Comparison of ENCODE assay signal across 8 cellular contexts in the genomic region with DNA sequence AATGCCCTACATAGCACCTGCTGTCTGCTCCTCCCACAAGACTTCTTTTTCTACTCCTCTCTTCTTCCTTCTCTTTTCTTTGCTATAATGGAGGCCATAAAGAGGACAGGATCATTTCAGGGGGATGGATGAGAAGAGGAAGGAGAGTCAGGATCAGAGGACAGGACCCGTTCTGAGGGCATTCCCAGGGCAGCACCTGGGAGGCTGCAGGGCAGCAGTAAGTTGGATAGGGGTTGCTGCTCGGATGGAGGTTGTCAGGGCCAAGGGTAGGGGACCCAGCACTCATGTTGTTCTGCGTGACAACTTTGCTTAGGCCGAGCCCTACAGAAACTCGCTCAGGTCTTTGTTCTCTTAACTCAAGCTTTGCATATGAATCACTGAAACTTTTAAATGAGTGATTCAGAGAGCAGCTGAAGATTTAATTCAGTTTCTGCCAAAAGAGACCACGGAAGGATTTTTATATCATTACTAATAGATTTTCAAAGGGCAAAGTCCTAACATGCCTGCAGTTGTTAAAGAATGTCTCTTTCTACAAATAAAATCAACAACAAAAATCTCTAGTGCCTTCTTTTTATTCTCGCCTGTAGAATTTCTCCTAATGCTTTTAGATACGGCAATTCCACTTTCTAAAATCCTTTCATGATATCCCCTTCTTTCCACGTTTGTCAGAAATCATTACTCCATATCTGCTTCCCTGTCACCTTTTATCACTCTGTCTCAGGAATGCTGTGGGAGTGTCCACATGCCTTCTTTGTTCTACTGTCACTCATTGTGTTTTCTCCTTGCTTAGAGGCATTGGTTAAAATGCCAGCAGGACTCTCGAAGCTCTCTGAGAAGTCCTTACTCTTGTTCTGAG. TPM values are rescaled to one million over a fixed set of nuclear protein-coding genes. Genes with fewer than 3 reads are reported as not detected.
DNase-seq lines count a peak whose midpoint lies in the region; ATAC-seq, FAIRE-seq and TF ChIP-seq lines count a peak whose summit lies in the region.

No MANE protein-coding gene starts in this region.

- in situ Hi-C loops in HAP-1 (cut with MboI; ENCODE audit: low sequenced_read_pairs) = no loop called here

- no peak for TF ChIP-seq CTCF in fibroblast of the aortic adventitia (IDR thresholded peaks at IDR 0.05; ENCODE audit: insufficient read depth, low read length)

- peak overlapping the region; percentile 1 to 18 for H3K4me3 Mint-ChIP-seq in stimulated activated naive CD8-positive, alpha-beta T cell treated with anti-CD3 and anti-CD28 coated beads, Interleukin-15, amount 100 ng/mL, for 72 hours
- no peak overlapping the region for H3K4me3 Mint-ChIP-seq in activated T-helper 1 cell treated with anti-CD3 and anti-CD28 coated beads, Interleukin-12 subunit alpha, Interleukin-12 subunit beta, Interleukin-2, Interleukin-4 antibody, amounts not matched to agents 30 ng/mL and 10 ng/mL and 1 ng/mL, durations not matched to agents 14 hours and 24 hours and 36 hours
- H3K4me3 Mint-ChIP-seq in T-cell = no peak overlapping the region

- H3K4me1 Mint-ChIP-seq in stimulated activated naive CD8-positive, alpha-beta T cell treated with anti-CD3 and anti-CD28 coated beads, Interleukin-15, amount 100 ng/mL, for 72 hours = peaks cover 17% of the 10 kb centered on the region
- H3K4me1 Mint-ChIP-seq in activated T-helper 1 cell treated with anti-CD3 and anti-CD28 coated beads, Interleukin-12 subunit alpha, Interleukin-12 subunit beta, Interleukin-2, Interleukin-4 antibody, amounts not matched to agents 30 ng/mL and 10 ng/mL and 1 ng/mL, durations not matched to agents 14 hours and 24 hours and 36 hours (ENCODE audit: low read depth) = peaks cover 15% of the 10 kb centered on the region
- no peaks in the 10 kb centered on the region for H3K4me1 Mint-ChIP-seq in T-cell

- no peaks in the 10 kb centered on the region for H3K9me3 ChIP-seq in HAP-1

- H3K27me3 Mint-ChIP-seq in stimulated activated naive CD8-positive, alpha-beta T cell treated with anti-CD3 and anti-CD28 coated beads, Interleukin-15, amount 100 ng/mL, for 72 hours = peaks cover 24% of the 10 kb centered on the region
- H3K27me3 Mint-ChIP-seq in activated T-helper 1 cell treated with anti-CD3 and anti-CD28 coated beads, Interleukin-12 subunit alpha, Interleukin-12 subunit beta, Interleukin-2, Interleukin-4 antibody, amounts not matched to agents 30 ng/mL and 10 ng/mL and 1 ng/mL, durations not matched to agents 14 hours and 24 hours and 36 hours (ENCODE audit: insufficient read depth) = peaks cover 1% of the 10 kb centered on the region
- peaks cover 4 to 6% of the 10 kb centered on the region in 2 donors for H3K27me3 Mint-ChIP-seq in T-cell

- FAIRE-seq in GM18507 (lab: Jason Lieb, UNC) = peak; percentile 42

- intact Hi-C loops in cardiac septum (cut with DNase I) = no loop called here
- intact Hi-C loops in activated T-helper 1 cell treated with anti-CD3 and anti-CD28 coated beads, Interleukin-12 subunit alpha, Interleukin-12 subunit beta, Interleukin-2, Interleukin-4 antibody, amounts not matched to agents 30 ng/mL and 10 ng/mL and 1 ng/mL, durations not matched to agents 14 hours and 24 hours and 36 hours (cut with micrococcal nuclease) = loop anchor here (1.0 to 2.0 kb wide), 3 partner anchors 10 to 24 kb away; no protein-coding TSS in a partner anchor

- POLR2A ChIA-PET in T-cell (lab: Charles Lee) = no interaction called here

- DNase-seq in GM18507 (ENCODE audit: extremely low spot score, insufficient read length, low read depth) (no peak), HAP-1 (ENCODE audit: low spot score in 2 of 2) (peak; percentile 81 to 95), NCI-H226 (peak; percentile 71), fibroblast of the aortic adventitia (ENCODE audit: low read depth) (peak; percentile 93), cardiac septum (ENCODE audit: low spot score) (no peak), T-cell (no peak)
- DNase-seq in stimulated activated naive CD8-positive, alpha-beta T cell treated with anti-CD3 and anti-CD28 coated beads, Interleukin-15, amount 100 ng/mL, for 72 hours = peak; percentile 30 to 38
- no peak for DNase-seq in activated T-helper 1 cell treated with anti-CD3 and anti-CD28 coated beads, Interleukin-12 subunit alpha, Interleukin-12 subunit beta, Interleukin-2, Interleukin-4 antibody, amounts not matched to agents 30 ng/mL and 10 ng/mL and 1 ng/mL, durations not matched to agents 14 hours and 24 hours and 36 hours (ENCODE audit: low spot score)

- no peak overlapping the region for H3K4me3 ChIP-seq in HAP-1
- no peak overlapping the region for H3K4me3 ChIP-seq in fibroblast of the aortic adventitia (ENCODE audit: low read depth, low read length)

- no peaks in the 10 kb centered on the region for H3K36me3 ChIP-seq in HAP-1 (replicated peaks)

- CTCF ChIA-PET in T-cell (lab: Charles Lee) = no interaction called here

- no peaks in the 10 kb centered on the region for H3K27me3 ChIP-seq in HAP-1 (ENCODE audit: low read depth)

- no peaks in the 10 kb centered on the region for H3K36me3 Mint-ChIP-seq in activated T-helper 1 cell treated with anti-CD3 and anti-CD28 coated beads, Interleukin-12 subunit alpha, Interleukin-12 subunit beta, Interleukin-2, Interleukin-4 antibody, amounts not matched to agents 30 ng/mL and 10 ng/mL and 1 ng/mL, durations not matched to agents 14 hours and 24 hours and 36 hours (ENCODE audit: low read depth)
- H3K36me3 Mint-ChIP-seq in T-cell = no peaks in the 10 kb centered on the region

- H3K4me1 ChIP-seq in HAP-1 = peaks cover 29% of the 10 kb centered on the region

- H3K27ac Mint-ChIP-seq in stimulated activated naive CD8-positive, alpha-beta T cell treated with anti-CD3 and anti-CD28 coated beads, Interleukin-15, amount 100 ng/mL, for 72 hours = peak overlapping the region in 1 of 2 donors; percentile 60
- H3K27ac Mint-ChIP-seq in activated T-helper 1 cell treated with anti-CD3 and anti-CD28 coated beads, Interleukin-12 subunit alpha, Interleukin-12 subunit beta, Interleukin-2, Interleukin-4 antibody, amounts not matched to agents 30 ng/mL and 10 ng/mL and 1 ng/mL, durations not matched to agents 14 hours and 24 hours and 36 hours = no peak overlapping the region
- no peak overlapping the region for H3K27ac Mint-ChIP-seq in T-cell

- no peaks in the 10 kb centered on the region for H3K9me3 Mint-ChIP-seq in stimulated activated naive CD8-positive, alpha-beta T cell treated with anti-CD3 and anti-CD28 coated beads, Interleukin-15, amount 100 ng/mL, for 72 hours
- H3K9me3 Mint-ChIP-seq in activated T-helper 1 cell treated with anti-CD3 and anti-CD28 coated beads, Interleukin-12 subunit alpha, Interleukin-12 subunit beta, Interleukin-2, Interleukin-4 antibody, amounts not matched to agents 30 ng/mL and 10 ng/mL and 1 ng/mL, durations not matched to agents 14 hours and 24 hours and 36 hours = no peaks in the 10 kb centered on the region
- no peaks in the 10 kb centered on the region for H3K9me3 Mint-ChIP-seq in T-cell

- peak; percentile 98 for ATAC-seq in stimulated activated naive CD8-positive, alpha-beta T cell treated with anti-CD3 and anti-CD28 coated beads, Interleukin-15, amount 100 ng/mL, for 72 hours
- ATAC-seq in T-cell (replicated peaks in 1 of 4) = no peak

RNA-seq across cellular contexts. Expression of gene GALNT5, which starts 11.1 kb away (rescaled TPM):
- 11.4 and 38.3 TPM in 2 replicates for total RNA-seq in fibroblast of the aortic adventitia (ENCODE audit: low replicate concordance)
- 0.35 TPM for total RNA-seq in cardiac septum
- not detected in 2 replicates for total RNA-seq in activated T-helper 1 cell treated with anti-CD3 and anti-CD28 coated beads, Interleukin-12 subunit alpha, Interleukin-12 subunit beta, Interleukin-2, Interleukin-4 antibody, amounts not matched to agents 30 ng/mL and 10 ng/mL and 1 ng/mL, durations not matched to agents 14 hours and 24 hours and 36 hours
- under 1 TPM in 3 of 5 donors, not detected in 2; 0.09 to 0.23 (median 0.10) TPM for total RNA-seq in T-cell

Comparison
In these comparisons a context has a peak if more than half of its experiments do, and no peak if none do; other contexts are left out.
1. DNase-seq: peak in HAP-1 (2 of 2), NCI-H226 (single experiment), fibroblast of the aortic adventitia (single experiment) and stimulated activated naive CD8-positive, alpha-beta T cell treated with anti-CD3 and anti-CD28 coated beads, Interleukin-15, amount 100 ng/mL, for 72 hours (2 of 2); none in GM18507 (single experiment), cardiac septum (single experiment), activated T-helper 1 cell treated with anti-CD3 and anti-CD28 coated beads, Interleukin-12 subunit alpha, Interleukin-12 subunit beta, Interleukin-2, Interleukin-4 antibody, amounts not matched to agents 30 ng/mL and 10 ng/mL and 1 ng/mL, durations not matched to agents 14 hours and 24 hours and 36 hours (single experiment) and T-cell (0 of 34).
2. H3K4me3 Mint-ChIP-seq: peak in stimulated activated naive CD8-positive, alpha-beta T cell treated with anti-CD3 and anti-CD28 coated beads, Interleukin-15, amount 100 ng/mL, for 72 hours (2 of 2); none in activated T-helper 1 cell treated with anti-CD3 and anti-CD28 coated beads, Interleukin-12 subunit alpha, Interleukin-12 subunit beta, Interleukin-2, Interleukin-4 antibody, amounts not matched to agents 30 ng/mL and 10 ng/mL and 1 ng/mL, durations not matched to agents 14 hours and 24 hours and 36 hours (single experiment) and T-cell (0 of 3).